In genomic region chr5:103151156-103151555, GRCh38 we compare ENCODE assay signal across 33 cellular contexts.
"Had no signal": no experiment of that assay in that cellular context is flagged by ENCODE, and none has a peak within 500 bp of the region (broad histone marks: within the 10 kb centered on the region; RNA-seq: fewer than 3 reads in every experiment).

No MANE protein-coding gene starts in this region.

- H2AFZ ChIP-seq: parathyroid adenoma had no signal

- H3K9me3 ChIP-seq: neutrophil, ovary, psoas muscle, spleen, suprapubic skin, testis, tibial artery, transverse colon, upper lobe of right lung, uterus had no signal

- H3K79me2 ChIP-seq: parathyroid adenoma had no signal

- H3K27ac Mint-ChIP-seq: naive thymus-derived CD8-positive, alpha-beta T cell; natural killer cell treated with Interleukin-12 subunit alpha and Interleukin-12 subunit beta and Interleukin-15 and Interleukin-18, amount 100 ng/mL, for 72 hours; nephron progenitor cell; progenitor cell of endocrine pancreas; stimulated activated memory B cell treated with anti-CD40 and anti-IgM and Interleukin-4, amounts not matched to agents 10 μg/mL and 1 μg/mL and 100 μg/mL, for 72 hours; stimulated activated naive CD8-positive, alpha-beta T cell treated with anti-CD3 and anti-CD28 coated beads, Interleukin-15, amount 100 ng/mL, for 72 hours; type B pancreatic cell had no signal

- H3K27me3 ChIP-seq: neutrophil, ovary, spleen, suprapubic skin, testis, tibial artery, transverse colon, upper lobe of right lung, uterus had no signal

- H3K36me3 Mint-ChIP-seq: natural killer cell treated with Interleukin-12 subunit alpha and Interleukin-12 subunit beta and Interleukin-15 and Interleukin-18, amount 100 ng/mL, for 72 hours had no signal

- ATAC-seq: naive thymus-derived CD8-positive, alpha-beta T cell; natural killer cell treated with Interleukin-12 subunit alpha and Interleukin-12 subunit beta and Interleukin-15 and Interleukin-18, amount 100 ng/mL, for 72 hours; psoas muscle; right cardiac atrium; sciatic nerve; stimulated activated memory B cell treated with anti-CD40 and anti-IgM and Interleukin-4, amounts not matched to agents 10 μg/mL and 1 μg/mL and 100 μg/mL, for 72 hours; stimulated activated naive CD8-positive, alpha-beta T cell treated with anti-CD3 and anti-CD28 coated beads, Interleukin-15, amount 100 ng/mL, for 72 hours; stimulated activated naive CD8-positive, alpha-beta T cell treated with anti-CD3 and anti-CD28 coated beads, Interleukin-15, Interleukin-2, amounts not matched to agents 100 U/mL and 50 U/mL, for 24 hours; upper lobe of right lung had no signal

- H3K36me3 ChIP-seq: ovary, uterus had no signal

- H3K4me3 Mint-ChIP-seq: naive thymus-derived CD8-positive, alpha-beta T cell; natural killer cell treated with Interleukin-12 subunit alpha and Interleukin-12 subunit beta and Interleukin-15 and Interleukin-18, amount 100 ng/mL, for 72 hours; nephron progenitor cell; neural crest cell; stimulated activated memory B cell treated with anti-CD40 and anti-IgM and Interleukin-4, amounts not matched to agents 10 μg/mL and 1 μg/mL and 100 μg/mL, for 72 hours; stimulated activated naive CD8-positive, alpha-beta T cell treated with anti-CD3 and anti-CD28 coated beads, Interleukin-15, amount 100 ng/mL, for 72 hours; type B pancreatic cell had no signal

- H3K4me1 Mint-ChIP-seq: naive thymus-derived CD8-positive, alpha-beta T cell; nephron progenitor cell; neural crest cell; stimulated activated memory B cell treated with anti-CD40 and anti-IgM and Interleukin-4, amounts not matched to agents 10 μg/mL and 1 μg/mL and 100 μg/mL, for 72 hours; stimulated activated naive CD8-positive, alpha-beta T cell treated with anti-CD3 and anti-CD28 coated beads, Interleukin-15, amount 100 ng/mL, for 72 hours had no signal

- H3K27ac ChIP-seq: neutrophil, ovary, parathyroid adenoma, psoas muscle, skin epidermis, spleen, suprapubic skin, testis, tibial artery, transverse colon, upper lobe of right lung, uterus had no signal

- H3K9me3 Mint-ChIP-seq: naive thymus-derived CD8-positive, alpha-beta T cell; natural killer cell treated with Interleukin-12 subunit alpha and Interleukin-12 subunit beta and Interleukin-15 and Interleukin-18, amount 100 ng/mL, for 72 hours; nephron progenitor cell; neural crest cell; stimulated activated memory B cell treated with anti-CD40 and anti-IgM and Interleukin-4, amounts not matched to agents 10 μg/mL and 1 μg/mL and 100 μg/mL, for 72 hours; stimulated activated naive CD8-positive, alpha-beta T cell treated with anti-CD3 and anti-CD28 coated beads, Interleukin-15, amount 100 ng/mL, for 72 hours; type B pancreatic cell had no signal

- DNase-seq: naive thymus-derived CD8-positive, alpha-beta T cell; nephron progenitor cell; nucleus accumbens; ovary; posterior cingulate gyrus; psoas muscle; right cardiac atrium; spleen; stimulated activated CD4-positive, alpha-beta T cell treated with anti-CD3 and anti-CD28 coated beads, Interleukin-12 subunit alpha, Interleukin-12 subunit beta, amount 100 ng/mL, for 4 hours; stimulated activated CD4-positive, alpha-beta T cell treated with anti-CD3 and anti-CD28 coated beads, Interleukin-1b, Interleukin-23, amount 100 ng/mL, for 48 hours; stimulated activated CD4-positive, alpha-beta T cell treated with anti-CD3 and anti-CD28 coated beads, Interleukin-4, amount 100 ng/mL, for 1 hour; stimulated activated CD4-positive, alpha-beta T cell treated with anti-CD3 and anti-CD28 coated beads, Interleukin-4, amount 100 ng/mL, for 4 hours; stimulated activated CD8-positive, alpha-beta memory T cell treated with anti-CD3 and anti-CD28 coated beads, Interleukin-4, amount 100 ng/mL, for 48 hours; stimulated activated naive CD4-positive, alpha-beta T cell; stimulated activated naive CD8-positive, alpha-beta T cell treated with anti-CD3 and anti-CD28 coated beads, Interleukin-15, amount 100 ng/mL, for 72 hours; stimulated activated naive CD8-positive, alpha-beta T cell treated with anti-CD3 and anti-CD28 coated beads, Interleukin-15, Interleukin-2, amounts not matched to agents 100 U/mL and 50 U/mL, for 24 hours; substantia nigra; testis; tibial artery; transverse colon; upper lobe of right lung; uterus had no signal

- H3K4me1 ChIP-seq: parathyroid adenoma, psoas muscle, spleen, suprapubic skin, testis, tibial artery, transverse colon, upper lobe of right lung, uterus had no signal

- H3K4me2 ChIP-seq: smooth muscle cell had no signal

- H3K4me3 ChIP-seq: ovary, psoas muscle, skin epidermis, smooth muscle cell, spleen, suprapubic skin, testis, tibial artery, transverse colon, upper lobe of right lung, uterus had no signal

- H3K9ac ChIP-seq: parathyroid adenoma had no signal

- H3K27me3 Mint-ChIP-seq: naive thymus-derived CD8-positive, alpha-beta T cell; natural killer cell treated with Interleukin-12 subunit alpha and Interleukin-12 subunit beta and Interleukin-15 and Interleukin-18, amount 100 ng/mL, for 72 hours; progenitor cell of endocrine pancreas; stimulated activated memory B cell treated with anti-CD40 and anti-IgM and Interleukin-4, amounts not matched to agents 10 μg/mL and 1 μg/mL and 100 μg/mL, for 72 hours; stimulated activated naive CD8-positive, alpha-beta T cell treated with anti-CD3 and anti-CD28 coated beads, Interleukin-15, amount 100 ng/mL, for 72 hours; type B pancreatic cell had no signal
